8 cellular contexts compared by ENCODE assay signal in genomic region chr12:30794591-30795409, GRCh38. TPM values are rescaled to one million over a fixed set of nuclear protein-coding genes. Genes with fewer than 3 reads are reported as not detected.
A peak's percentile ranks its signal among the peaks of the same experiment; 100 is the strongest.
DNase-seq lines count a peak whose midpoint lies in the region; ATAC-seq and TF ChIP-seq lines count a peak whose summit lies in the region.

No MANE protein-coding gene starts in this region.

- DNase-seq in stimulated activated CD4-positive, alpha-beta T cell treated with anti-CD3 and anti-CD28 coated beads, Interleukin-1b, Interleukin-23, amount 100 ng/mL, for 48 hours = peak; percentile 13
- no peak for DNase-seq in stimulated activated CD4-positive, alpha-beta T cell treated with anti-CD3 and anti-CD28 coated beads, Interleukin-12 subunit alpha, Interleukin-12 subunit beta, amount 100 ng/mL, for 4 hours
- DNase-seq in fibroblast of villous mesenchyme (ENCODE audit: low read depth) (peak; percentile 72), pulmonary artery endothelial cell (ENCODE audit: low read depth, low spot score) (peak; percentile 82), NCI-H82 (lab: John Stamatoyannopoulos, UW) (no peak), foreskin melanocyte (no peak)

- TF ChIP-seq CTCF in WI38 (IDR thresholded peaks at IDR 0.05; ENCODE audit: low read depth, low read length) = no peak
- TF ChIP-seq CTCF in fibroblast of villous mesenchyme (IDR thresholded peaks at IDR 0.05; ENCODE audit: insufficient read depth, low read depth, low read length) = no peak

- H3K4me3 ChIP-seq in WI38 (ENCODE audit: low read depth, low read length) (peak overlapping the region; percentile 61), fibroblast of villous mesenchyme (ENCODE audit: low read depth, low read length) (no peak overlapping the region)

- no peak for ATAC-seq in HG02678 (IDR thresholded peaks at IDR 0.05; ENCODE audit: unreplicated experiment)

RNA-seq across cellular contexts. Expression of gene CAPRIN2, which starts 40.0 kb away (rescaled TPM):
- total RNA-seq in fibroblast of villous mesenchyme (19.0 and 19.4 TPM in 2 replicates), pulmonary artery endothelial cell (24.3 and 30.9 TPM in 2 replicates)

Comparison
In these comparisons a context has a peak if more than half of its experiments do, and no peak if none do; other contexts are left out.
1. DNase-seq: peak in stimulated activated CD4-positive, alpha-beta T cell treated with anti-CD3 and anti-CD28 coated beads, Interleukin-1b, Interleukin-23, amount 100 ng/mL, for 48 hours (single experiment), fibroblast of villous mesenchyme (single experiment) and pulmonary artery endothelial cell (single experiment); none in stimulated activated CD4-positive, alpha-beta T cell treated with anti-CD3 and anti-CD28 coated beads, Interleukin-12 subunit alpha, Interleukin-12 subunit beta, amount 100 ng/mL, for 4 hours (single experiment), NCI-H82 (single experiment) and foreskin melanocyte (single experiment).